In the genomic region with DNA sequence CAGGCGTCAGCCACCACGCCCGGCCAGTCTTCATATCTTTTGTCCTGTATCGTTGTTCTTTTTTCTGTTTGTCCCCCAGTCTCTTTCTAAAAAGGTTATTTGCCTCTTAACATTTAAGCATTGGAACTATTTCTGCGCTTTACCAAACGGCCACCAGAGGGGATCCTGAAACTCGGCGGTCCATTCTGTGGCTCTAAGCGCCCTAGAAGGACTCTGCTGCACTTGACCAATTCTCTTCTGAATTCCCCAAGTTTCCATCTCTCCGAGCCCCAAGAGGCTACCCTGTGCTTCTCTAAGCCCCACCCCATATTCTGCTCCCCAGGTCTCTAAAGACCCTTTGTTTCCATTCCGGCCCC, we compare ENCODE assay signal across 11 cellular contexts. TPM values are rescaled to one million over a fixed set of nuclear protein-coding genes. Genes with fewer than 3 reads are reported as not detected.
DNase-seq lines count a peak whose midpoint lies in the region; ATAC-seq and TF ChIP-seq lines count a peak whose summit lies in the region.
"Had no signal": no experiment of that assay in that cellular context is flagged by ENCODE, and none has a peak within 500 bp of the region (broad histone marks: within the 10 kb centered on the region; RNA-seq: fewer than 3 reads in every experiment).

No MANE protein-coding gene starts in this region.

- H3K4me1 ChIP-seq in SK-N-SH (ENCODE audit: control insufficient read depth in 1 of 2, insufficient read depth in 2 of 2, low read depth in 1 of 2, low read length in 1 of 2) (no peaks in the 10 kb centered on the region; a peak in 1 of 4 replicates), upper lobe of left lung (peaks cover 0 to 11% (median 5%) of the 10 kb centered on the region in 4 donors), aorta (ENCODE audit: control insufficient read depth in 1 of 2, insufficient read depth in 2 of 2, low read length in 2 of 2) (no peaks in the 10 kb centered on the region)
- no peaks in the 10 kb centered on the region for H3K4me1 ChIP-seq in naive thymus-derived CD4-positive, alpha-beta T cell (ENCODE audit: control insufficient read depth in 2 of 2, insufficient read depth in 2 of 2, low read length in 2 of 2)

- intact Hi-C loops in aorta (cut with DNase I), result no loop called here
- intact Hi-C loops in naive thymus-derived CD4-positive, alpha-beta T cell (cut with micrococcal nuclease), result no loop called here

- peaks cover 0 to 35% (median 9%) of the 10 kb centered on the region in 11 donors for H3K9me3 Mint-ChIP-seq in naive thymus-derived CD4-positive, alpha-beta T cell

- TF ChIP-seq EP300 in SK-N-SH (IDR thresholded peaks at IDR 0.05; ENCODE audit: borderline replicate concordance in 1 of 2, low read depth in 1 of 2, low read length in 1 of 2), result no peak
- TF ChIP-seq EP300 in upper lobe of left lung (IDR thresholded peaks at IDR 0.05), result no peak

- H3K36me3 Mint-ChIP-seq in naive thymus-derived CD4-positive, alpha-beta T cell, result peaks cover 0 to 13% (median 0%) of the 10 kb centered on the region in 5 donors
- H3K36me3 Mint-ChIP-seq: CD4-positive, CD25-positive, alpha-beta regulatory T cell had no signal

- TF ChIP-seq POLR2A in upper lobe of left lung (IDR thresholded peaks at IDR 0.05), result no peak

- no peak for TF ChIP-seq RAD21 in SK-N-SH (IDR thresholded peaks at IDR 0.05; ENCODE audit: low read length)

- H3K4me3 ChIP-seq in SK-N-SH (ENCODE audit: low read depth in 2 of 2, low read length in 1 of 2) (no peak overlapping the region), upper lobe of left lung (peak overlapping the region in 3 of 4 donors; percentile 9 to 25 (median 23)), aorta (ENCODE audit: low read length in 2 of 2) (no peak overlapping the region)
- H3K4me3 ChIP-seq in naive thymus-derived CD4-positive, alpha-beta T cell (ENCODE audit: low read length), result no peak overlapping the region

- TF ChIP-seq CTCF in SK-N-SH (IDR thresholded peaks at IDR 0.05) (peak; percentile 21; the same call in 1 of the 2 replicates), upper lobe of left lung (IDR thresholded peaks at IDR 0.05) (peak in 1 of 6 experiments; percentile 14)

- no peaks in the 10 kb centered on the region for H3K79me2 ChIP-seq in SK-N-SH (ENCODE audit: insufficient read depth)

- WGBS in SK-N-SH (ENCODE audit: low lambda C conversion rate), result 65% methylated on average over 11 of the region's 11 CpGs
- 19 to 26% methylated on average over 11 of the region's 11 CpGs for WGBS in upper lobe of left lung, 2 donors
- WGBS in aorta, 2 donors, result 17 to 21% methylated on average over 11 of the region's 11 CpGs

- no peaks in the 10 kb centered on the region for H3F3A ChIP-seq in SK-N-SH (replicated peaks; ENCODE audit: insufficient read depth)

- no peak for ATAC-seq in SK-N-SH treated with all-trans-retinoic acid at 6 μM for 48 hours
- ATAC-seq in upper lobe of left lung (ENCODE audit: low FRiP score in 2 of 2), result peak in 1 of 2 donors; percentile 21
- ATAC-seq in aorta (ENCODE audit: low FRiP score), result no peak
- no peak for ATAC-seq in naive thymus-derived CD4-positive, alpha-beta T cell
- ATAC-seq in activated CD4-positive, CD25-positive, alpha-beta regulatory T cell treated with anti-CD3 and anti-CD28 coated beads, Interleukin-2, amount 50 U/mL, for 24 hours, result no peak

- H3K27ac ChIP-seq in SK-N-SH (ENCODE audit: low read depth in 2 of 2, low read length in 1 of 2) (no peak overlapping the region), upper lobe of left lung (no peak overlapping the region), aorta (ENCODE audit: low read depth in 1 of 2, low read length in 2 of 2) (no peak overlapping the region)
- no peak overlapping the region for H3K27ac ChIP-seq in naive thymus-derived CD4-positive, alpha-beta T cell (ENCODE audit: low read depth, low read length)

- no peak overlapping the region for H3K9ac ChIP-seq in SK-N-SH

- CTCF ChIA-PET in SK-N-SH (lab: Yijun Ruan, JAX), result no interaction called here
- CTCF ChIA-PET in naive thymus-derived CD4-positive, alpha-beta T cell (lab: Charles Lee), result no interaction called here

- peak; percentile 28 for DNase-seq in SK-N-SH
- peak; percentile 20 for DNase-seq in RPMI8226
- peak; percentile 67 for DNase-seq in iPS-NIHi7 (ENCODE audit: extremely low spot score)
- no peak for DNase-seq in upper lobe of left lung
- no peak for DNase-seq in aorta
- no peak for DNase-seq in naive thymus-derived CD4-positive, alpha-beta T cell
- DNase-seq: CD4-positive, CD25-positive, alpha-beta regulatory T cell had no signal

- no peak overlapping the region for H2AFZ ChIP-seq in SK-N-SH (ENCODE audit: low read depth)

- no peaks in the 10 kb centered on the region for H3K36me3 ChIP-seq in SK-N-SH (replicated peaks in 1 of 2; ENCODE audit: control insufficient read depth in 1 of 2, insufficient read depth in 2 of 2, low read length in 1 of 2)
- H3K36me3 ChIP-seq in upper lobe of left lung, result no peaks in the 10 kb centered on the region
- H3K36me3 ChIP-seq in aorta (ENCODE audit: control insufficient read depth in 1 of 2, insufficient read depth in 2 of 2, low read length in 1 of 2), result no peaks in the 10 kb centered on the region
- no peaks in the 10 kb centered on the region for H3K36me3 ChIP-seq in naive thymus-derived CD4-positive, alpha-beta T cell (ENCODE audit: control insufficient read depth in 2 of 3, insufficient read depth in 3 of 3, low read length in 3 of 3)

- H3K9me3 ChIP-seq in SK-N-SH (no peaks in the 10 kb centered on the region), upper lobe of left lung (no peaks in the 10 kb centered on the region), aorta (ENCODE audit: control insufficient read depth, low read length) (no peaks in the 10 kb centered on the region)
- peaks cover 0 to 5% (median 0%) of the 10 kb centered on the region in 3 experiments for H3K9me3 ChIP-seq in naive thymus-derived CD4-positive, alpha-beta T cell (ENCODE audit: control insufficient read depth in 2 of 3, low read length in 3 of 3)

- H3K27ac Mint-ChIP-seq in naive thymus-derived CD4-positive, alpha-beta T cell, result no peak overlapping the region
- H3K27ac Mint-ChIP-seq: CD4-positive, CD25-positive, alpha-beta regulatory T cell had no signal

- H3K9me2 ChIP-seq in SK-N-SH, result no peaks in the 10 kb centered on the region

- POLR2A ChIA-PET in SK-N-SH (lab: Yijun Ruan, JAX), result no interaction called here
- POLR2A ChIA-PET in naive thymus-derived CD4-positive, alpha-beta T cell (lab: Charles Lee), result no interaction called here

- peaks cover 0 to 1% (median 0%) of the 10 kb centered on the region in 7 donors for H3K4me1 Mint-ChIP-seq in naive thymus-derived CD4-positive, alpha-beta T cell
- H3K4me1 Mint-ChIP-seq: CD4-positive, CD25-positive, alpha-beta regulatory T cell had no signal

- H3K27me3 Mint-ChIP-seq in naive thymus-derived CD4-positive, alpha-beta T cell, result peaks cover 27 to 30% (median 27%) of the 10 kb centered on the region in 5 donors

- H3K4me3 Mint-ChIP-seq in naive thymus-derived CD4-positive, alpha-beta T cell, result no peak overlapping the region
- H3K4me3 Mint-ChIP-seq: CD4-positive, CD25-positive, alpha-beta regulatory T cell had no signal

- H3K27me3 ChIP-seq in SK-N-SH (ENCODE audit: insufficient read depth) (no peaks in the 10 kb centered on the region), upper lobe of left lung (peaks cover 0 to 20% (median 6%) of the 10 kb centered on the region in 4 donors), aorta (ENCODE audit: control insufficient read depth in 1 of 2, insufficient read depth in 2 of 2, low read length in 1 of 2) (peaks cover 0 to 2% of the 10 kb centered on the region in 2 donors)
- no peaks in the 10 kb centered on the region for H3K27me3 ChIP-seq in naive thymus-derived CD4-positive, alpha-beta T cell (ENCODE audit: control insufficient read depth in 2 of 2, insufficient read depth in 2 of 2, low read length in 2 of 2)

- H4K20me1 ChIP-seq in SK-N-SH (ENCODE audit: insufficient read depth), result no peaks in the 10 kb centered on the region

- no peak overlapping the region for H3K4me2 ChIP-seq in SK-N-SH

TF ChIP-seq in SK-N-SH, 30 proteins besides CTCF, POLR2A, EP300 and RAD21 (continues in another document):
- TF ChIP-seq SMC3 (IDR thresholded peaks at IDR 0.05; ENCODE audit: low read depth, low read length), result no peak
- no peak for TF ChIP-seq GATA2 (CRISPR knock-in tag; IDR thresholded peaks at IDR 0.05)
- TF ChIP-seq FOSL2 (IDR thresholded peaks at IDR 0.05; ENCODE audit: borderline replicate concordance, low read depth), result no peak
- TF ChIP-seq NFIC (IDR thresholded peaks at IDR 0.05; ENCODE audit: borderline replicate concordance), result no peak
- TF ChIP-seq GABPA (IDR thresholded peaks at IDR 0.05; ENCODE audit: low read depth), result no peak
- TF ChIP-seq MEF2A (IDR thresholded peaks at IDR 0.05; ENCODE audit: borderline replicate concordance, low read depth), result no peak

TF ChIP-seq in SK-N-SH treated with all-trans-retinoic acid at 6 μM for 48 hours, 23 proteins besides CTCF, POLR2A, EP300 and RAD21 (continues in another document):
- TF ChIP-seq GLIS3 (CRISPR knock-in tag; IDR thresholded peaks at IDR 0.05) (no peak), ZNF8 (CRISPR knock-in tag; IDR thresholded peaks at IDR 0.05) (no peak), ESRRG (CRISPR knock-in tag; IDR thresholded peaks at IDR 0.05) (no peak), CSDC2 (CRISPR knock-in tag; IDR thresholded peaks at IDR 0.05) (no peak), ZFP30 (CRISPR knock-in tag; IDR thresholded peaks at IDR 0.05) (no peak), TOX (CRISPR knock-in tag; IDR thresholded peaks at IDR 0.05; ENCODE audit: borderline replicate concordance) (no peak), ZC3H10 (CRISPR knock-in tag; IDR thresholded peaks at IDR 0.05) (no peak), ARNTL (CRISPR knock-in tag; IDR thresholded peaks at IDR 0.05; ENCODE audit: borderline replicate concordance, low read depth) (no peak), SNAI2 (CRISPR knock-in tag; IDR thresholded peaks at IDR 0.05) (no peak)

RNA-seq across cellular contexts. Expression of a gene that starts 33.1 kb away (rescaled TPM):
- not detected in 2 replicates for polyA plus RNA-seq in SK-N-SH (2012; rRNA removed)
- polyA plus RNA-seq in SK-N-SH (2012; cell fraction: cytosol; rRNA removed), result 0.05 TPM in 1 of 2 replicates, not detected in the other
- polyA plus RNA-seq in SK-N-SH (2012; cell fraction: nucleus; rRNA removed), result not detected in 2 replicates
- total RNA-seq in upper lobe of left lung, result under 1 TPM in 2 of 6 donors, not detected in 4; 0.52 to 0.61 TPM
- total RNA-seq in aorta, result under 1 TPM; 0.71 to 0.96 TPM
- polyA plus RNA-seq in aorta, result under 1 TPM; 0.13 to 0.38 TPM
- not detected for total RNA-seq in naive thymus-derived CD4-positive, alpha-beta T cell
- not detected for polyA plus RNA-seq in naive thymus-derived CD4-positive, alpha-beta T cell
- total RNA-seq: CD4-positive, CD25-positive, alpha-beta regulatory T cell; lung microvascular endothelial cell; temporal lobe had no signal
- polyA plus RNA-seq: CD4-positive, CD25-positive, alpha-beta regulatory T cell had no signal

Comparison
In these comparisons a context has a peak if more than half of its experiments do, and no peak if none do; other contexts are left out.
1. DNase-seq: peak in SK-N-SH (single experiment), RPMI8226 (single experiment) and iPS-NIHi7 (single experiment); none in upper lobe of left lung (0 of 2), aorta (0 of 2) and naive thymus-derived CD4-positive, alpha-beta T cell (0 of 9).
2. H3K4me3 ChIP-seq: peak in upper lobe of left lung (3 of 4); none in SK-N-SH (0 of 2), aorta (0 of 2) and naive thymus-derived CD4-positive, alpha-beta T cell (single experiment).